In genomic region chr17:3796110-3796821, GRCh38 we compare ENCODE assay signal across 9 cellular contexts. TPM values are rescaled to one million over a fixed set of nuclear protein-coding genes. Genes with fewer than 3 reads are reported as not detected.
DNase-seq lines count a peak whose midpoint lies in the region; ATAC-seq and TF ChIP-seq lines count a peak whose summit lies in the region.
"Had no signal": no experiment of that assay in that cellular context is flagged by ENCODE, and none has a peak within 500 bp of the region (broad histone marks: within the 10 kb centered on the region; RNA-seq: fewer than 3 reads in every experiment).

No MANE protein-coding gene starts in this region.

- H3K4me1 Mint-ChIP-seq in IgD-negative memory B cell (peaks cover 21 to 29% (median 26%) of the 10 kb centered on the region in 3 donors), osteocyte (ENCODE audit: unreplicated experiment) (peaks cover 17% of the 10 kb centered on the region)

- H3K4me3 Mint-ChIP-seq in IgD-negative memory B cell (peak overlapping the region; percentile 21 to 78 (median 52)), osteocyte (ENCODE audit: unreplicated experiment) (no peak overlapping the region)

- peak; percentile 71 for DNase-seq in activated T-helper 9 cell treated with anti-CD3 and anti-CD28 coated beads, Interleukin-2, amount 50 U/mL, for 16 hours (ENCODE audit: low read depth)
- DNase-seq in stimulated activated CD4-positive, alpha-beta T cell treated with anti-CD3 and anti-CD28 coated beads, Interleukin-4, amount 100 ng/mL, for 1 hour, result peak; percentile 36
- DNase-seq in osteocyte (ENCODE audit: extremely low spot score, unreplicated experiment) (no peak), iPS-NIHi7 (ENCODE audit: extremely low spot score) (no peak), left lobe of liver (ENCODE audit: low spot score) (no peak), foreskin keratinocyte (no peak)
- DNase-seq: heart right ventricle had no signal

- ATAC-seq in GM19467 (IDR thresholded peaks at IDR 0.05; ENCODE audit: unreplicated experiment), result peak; percentile 82
- ATAC-seq in left lobe of liver, result no peak
- ATAC-seq in foreskin keratinocyte, result no peak

- H3K27me3 Mint-ChIP-seq in IgD-negative memory B cell, result no peaks in the 10 kb centered on the region
- H3K27me3 Mint-ChIP-seq in osteocyte (ENCODE audit: unreplicated experiment), result no peaks in the 10 kb centered on the region

- peaks cover 5% of the 10 kb centered on the region for H3K4me1 ChIP-seq in foreskin keratinocyte

- no peaks in the 10 kb centered on the region for H3K36me3 Mint-ChIP-seq in IgD-negative memory B cell
- H3K36me3 Mint-ChIP-seq in osteocyte (ENCODE audit: unreplicated experiment), result no peaks in the 10 kb centered on the region

- H3K27me3 ChIP-seq in foreskin keratinocyte, result no peaks in the 10 kb centered on the region
- H3K27me3 ChIP-seq: heart right ventricle had no signal

- no peak overlapping the region for H3K27ac ChIP-seq in foreskin keratinocyte
- H3K27ac ChIP-seq: heart right ventricle had no signal

- no peak for TF ChIP-seq CTCF in osteocyte (IDR thresholded peaks at IDR 0.05)
- TF ChIP-seq CTCF in foreskin keratinocyte (conservative IDR thresholded peaks at IDR 0.05), result no peak

- H3K27ac Mint-ChIP-seq in IgD-negative memory B cell (peak overlapping the region; percentile 33 to 97 (median 91)), osteocyte (ENCODE audit: unreplicated experiment) (no peak overlapping the region)

- H3K9me3 Mint-ChIP-seq in IgD-negative memory B cell (no peaks in the 10 kb centered on the region), osteocyte (ENCODE audit: unreplicated experiment) (no peaks in the 10 kb centered on the region)

RNA-seq across cellular contexts. Expression of gene ITGAE, which starts 4.7 kb away (rescaled TPM):
- polyA plus RNA-seq in IgD-negative memory B cell (125 TPM), foreskin keratinocyte (52.8 and 66.2 TPM in 2 replicates)
- total RNA-seq in osteocyte (24.5 and 25.3 TPM in 2 replicates), left lobe of liver (5.6 TPM), foreskin keratinocyte (30.9 and 38.5 TPM in 2 replicates)

RNA-seq across cellular contexts. Expression of gene NCBP3, which starts 49.8 kb away (rescaled TPM):
- polyA plus RNA-seq in IgD-negative memory B cell (12.5 TPM), foreskin keratinocyte (11.2 and 12.8 TPM in 2 replicates)
- total RNA-seq in osteocyte (44.4 and 45.8 TPM in 2 replicates), left lobe of liver (11.5 TPM), foreskin keratinocyte (23.6 and 25.3 TPM in 2 replicates)

Comparison
In these comparisons a context has a peak if more than half of its experiments do, and no peak if none do; other contexts are left out.
1. DNase-seq: peak in activated T-helper 9 cell treated with anti-CD3 and anti-CD28 coated beads, Interleukin-2, amount 50 U/mL, for 16 hours (single experiment) and stimulated activated CD4-positive, alpha-beta T cell treated with anti-CD3 and anti-CD28 coated beads, Interleukin-4, amount 100 ng/mL, for 1 hour (single experiment); none in osteocyte (single experiment), iPS-NIHi7 (single experiment), left lobe of liver (single experiment) and foreskin keratinocyte (0 of 2).